Comparison of ENCODE assay signal across 7 cellular contexts in genomic region chr19:58449980-58450379, GRCh38. TPM values are rescaled to one million over a fixed set of nuclear protein-coding genes. Genes with fewer than 3 reads are reported as not detected.
DNase-seq lines count a peak whose midpoint lies in the region; ATAC-seq and TF ChIP-seq lines count a peak whose summit lies in the region.
"Not testable (repeated sequence)": the region's sequence is repeated elsewhere in the genome, so short reads cannot be mapped to it uniquely, and the experiment has no call there.
"Had no signal": no experiment of that assay in that cellular context is flagged by ENCODE, and none has a peak within 500 bp of the region (broad histone marks: within the 10 kb centered on the region; RNA-seq: fewer than 3 reads in every experiment).

No MANE protein-coding gene starts in this region.

- H3K27ac Mint-ChIP-seq in CD4-positive, alpha-beta T cell; activated naive CD4-positive, alpha-beta T cell treated with anti-CD3 and anti-CD28 coated beads, Interleukin-2, amount 50 U/mL, for 24 hours; stimulated activated effector memory CD8-positive, alpha-beta T cell treated with anti-CD3 and anti-CD28 coated beads, Interleukin-12 subunit alpha, Interleukin-12 subunit beta, amount 100 ng/mL, for 72 hours: not testable (repeated sequence)
- H3K27ac Mint-ChIP-seq in T-helper 17 cell (peak overlapping the region; percentile 83), natural killer cell (peak overlapping the region in 1 of 2 donors; percentile 84)
- peak overlapping the region; percentile 54 for H3K27ac Mint-ChIP-seq in central memory CD8-positive, alpha-beta T cell (ENCODE audit: low read depth)

- not testable (repeated sequence) for TF ChIP-seq CTCF in CD4-positive, alpha-beta T cell (IDR thresholded peaks at IDR 0.05); natural killer cell (IDR thresholded peaks at IDR 0.05)

- intact Hi-C loops in CD4-positive, alpha-beta T cell (cut with DNase I, micrococcal nuclease), result loop anchor here in 1 of 2 experiments (2.0 to 5.0 kb wide), 2 partner anchors 41 to 143 kb away; partner anchors contain the start of genes ERVK3-1 and ZNF584
- intact Hi-C loops in natural killer cell (cut with micrococcal nuclease), result loop anchor here (2.0 kb wide), 1 partner anchor 267 kb away; the partner anchor contains the start of gene ZNF274

- not testable (repeated sequence) for ATAC-seq in CD4-positive, alpha-beta T cell (ENCODE audit: poor library complexity); T-helper 17 cell; central memory CD8-positive, alpha-beta T cell (replicated peaks; ENCODE audit: extremely low read depth, poor library complexity, severe bottlenecking); natural killer cell; stimulated activated effector memory CD8-positive, alpha-beta T cell treated with anti-CD3 and anti-CD28 coated beads, Interleukin-12 subunit alpha, Interleukin-12 subunit beta, amount 100 ng/mL, for 72 hours

- H3K27me3 Mint-ChIP-seq in CD4-positive, alpha-beta T cell, result peaks cover 31% of the 10 kb centered on the region
- H3K27me3 Mint-ChIP-seq in T-helper 17 cell (peaks cover 12% of the 10 kb centered on the region), natural killer cell (ENCODE audit: low read depth in 2 of 2) (peaks cover 18 to 31% of the 10 kb centered on the region in 2 donors)
- not testable (repeated sequence) for H3K27me3 Mint-ChIP-seq in activated naive CD4-positive, alpha-beta T cell treated with anti-CD3 and anti-CD28 coated beads, Interleukin-2, amount 50 U/mL, for 24 hours
- H3K27me3 Mint-ChIP-seq in central memory CD8-positive, alpha-beta T cell, result peaks cover 35% of the 10 kb centered on the region

- CTCF ChIA-PET in CD4-positive, alpha-beta T cell (lab: Charles Lee), result interaction anchor here (0.6 to 2.6 kb wide), 2 partner anchors 9 to 70 kb away, joined by 3 to 10 read pairs; partner anchors contain the start of gene ZBTB45

- H3K9me3 Mint-ChIP-seq in CD4-positive, alpha-beta T cell; activated naive CD4-positive, alpha-beta T cell treated with anti-CD3 and anti-CD28 coated beads, Interleukin-2, amount 50 U/mL, for 24 hours; central memory CD8-positive, alpha-beta T cell; natural killer cell; stimulated activated effector memory CD8-positive, alpha-beta T cell treated with anti-CD3 and anti-CD28 coated beads, Interleukin-12 subunit alpha, Interleukin-12 subunit beta, amount 100 ng/mL, for 72 hours: not testable (repeated sequence)

- not testable (repeated sequence) for DNase-seq in CD4-positive, alpha-beta T cell; T-helper 17 cell; central memory CD8-positive, alpha-beta T cell (ENCODE audit: low spot score in 2 of 2); natural killer cell; stimulated activated effector memory CD8-positive, alpha-beta T cell treated with anti-CD3 and anti-CD28 coated beads, Interleukin-12 subunit alpha, Interleukin-12 subunit beta, amount 100 ng/mL, for 72 hours (ENCODE audit: low spot score in 2 of 2)

- not testable (repeated sequence) for H3K9me3 ChIP-seq in CD4-positive, alpha-beta T cell (ENCODE audit: control insufficient read depth, low read length); T-helper 17 cell (ENCODE audit: control insufficient read depth, low read length, poor library complexity, severe bottlenecking)

- not testable (repeated sequence) for H3K27ac ChIP-seq in CD4-positive, alpha-beta T cell (ENCODE audit: low read depth, low read length)

- H3K4me3 Mint-ChIP-seq in CD4-positive, alpha-beta T cell, result peak overlapping the region; percentile 38
- H3K4me3 Mint-ChIP-seq in T-helper 17 cell, result not testable (repeated sequence)
- peak overlapping the region; percentile 4 for H3K4me3 Mint-ChIP-seq in activated naive CD4-positive, alpha-beta T cell treated with anti-CD3 and anti-CD28 coated beads, Interleukin-2, amount 50 U/mL, for 24 hours
- H3K4me3 Mint-ChIP-seq in central memory CD8-positive, alpha-beta T cell, result peak overlapping the region; percentile 47
- peak overlapping the region; percentile 10 for H3K4me3 Mint-ChIP-seq in natural killer cell
- H3K4me3 Mint-ChIP-seq in stimulated activated effector memory CD8-positive, alpha-beta T cell treated with anti-CD3 and anti-CD28 coated beads, Interleukin-12 subunit alpha, Interleukin-12 subunit beta, amount 100 ng/mL, for 72 hours, result peak overlapping the region; percentile 84

- peaks cover 16% of the 10 kb centered on the region for H3K27me3 ChIP-seq in CD4-positive, alpha-beta T cell (ENCODE audit: control insufficient read depth, insufficient read depth, low read length)

- H3K36me3 Mint-ChIP-seq in CD4-positive, alpha-beta T cell (ENCODE audit: low read depth), result peaks cover 26% of the 10 kb centered on the region
- H3K36me3 Mint-ChIP-seq in T-helper 17 cell (ENCODE audit: low read depth); activated naive CD4-positive, alpha-beta T cell treated with anti-CD3 and anti-CD28 coated beads, Interleukin-2, amount 50 U/mL, for 24 hours; central memory CD8-positive, alpha-beta T cell (ENCODE audit: insufficient read depth); natural killer cell: not testable (repeated sequence)
- peaks cover 11% of the 10 kb centered on the region for H3K36me3 Mint-ChIP-seq in stimulated activated effector memory CD8-positive, alpha-beta T cell treated with anti-CD3 and anti-CD28 coated beads, Interleukin-12 subunit alpha, Interleukin-12 subunit beta, amount 100 ng/mL, for 72 hours

- POLR2A ChIA-PET in CD4-positive, alpha-beta T cell (lab: Charles Lee), result not testable (repeated sequence)

- H3K4me1 Mint-ChIP-seq in CD4-positive, alpha-beta T cell (ENCODE audit: low read depth), result peaks cover 21% of the 10 kb centered on the region
- H3K4me1 Mint-ChIP-seq in T-helper 17 cell, result peaks cover 24% of the 10 kb centered on the region
- peaks cover 23% of the 10 kb centered on the region for H3K4me1 Mint-ChIP-seq in activated naive CD4-positive, alpha-beta T cell treated with anti-CD3 and anti-CD28 coated beads, Interleukin-2, amount 50 U/mL, for 24 hours
- peaks cover 33% of the 10 kb centered on the region for H3K4me1 Mint-ChIP-seq in central memory CD8-positive, alpha-beta T cell
- H3K4me1 Mint-ChIP-seq in natural killer cell, result peaks cover 19 to 26% of the 10 kb centered on the region in 2 donors
- peaks cover 38% of the 10 kb centered on the region for H3K4me1 Mint-ChIP-seq in stimulated activated effector memory CD8-positive, alpha-beta T cell treated with anti-CD3 and anti-CD28 coated beads, Interleukin-12 subunit alpha, Interleukin-12 subunit beta, amount 100 ng/mL, for 72 hours

RNA-seq across cellular contexts. Expression of gene ZNF324B, which starts 1.4 kb away (rescaled TPM):
- total RNA-seq in CD4-positive, alpha-beta T cell, result 1 to 10 TPM; 6.3 to 7.6 TPM
- total RNA-seq in T-helper 17 cell (10 to 100 TPM in 1 of 2 donors, 1 to 10 TPM in 1; 8.6 to 12.6 TPM), natural killer cell (10 to 100 TPM; 10.4 to 11.4 (median 11.4) TPM)

RNA-seq across cellular contexts. Expression of gene ZNF132, which starts 10.0 kb away (rescaled TPM):
- 1 to 10 TPM; 1.0 to 1.4 TPM for total RNA-seq in CD4-positive, alpha-beta T cell
- 1 to 10 TPM in 1 of 2 donors, under 1 TPM in 1; 0.76 to 1.7 TPM for total RNA-seq in T-helper 17 cell
- total RNA-seq in natural killer cell, result 1 to 10 TPM in 2 of 3 donors, under 1 TPM in 1; 0.88 to 1.6 (median 1.5) TPM
- total RNA-seq: Caco-2 had no signal

RNA-seq across cellular contexts. Expression of gene ZNF324, which starts 16.9 kb away (rescaled TPM):
- 10 to 100 TPM; 24.3 to 25.2 TPM for total RNA-seq in CD4-positive, alpha-beta T cell
- total RNA-seq in T-helper 17 cell, result 10 to 100 TPM; 21.0 to 35.2 TPM
- total RNA-seq in natural killer cell, result 10 to 100 TPM; 21.3 to 23.7 (median 23.3) TPM

RNA-seq across cellular contexts. Expression of gene ZNF446, which starts 26.2 kb away (rescaled TPM):
- 10 to 100 TPM; 13.6 to 14.6 TPM for total RNA-seq in CD4-positive, alpha-beta T cell
- 10 to 100 TPM; 13.9 to 17.3 TPM for total RNA-seq in T-helper 17 cell
- 10 to 100 TPM; 11.9 to 14.5 (median 13.5) TPM for total RNA-seq in natural killer cell

RNA-seq across cellular contexts. Expression of gene ZNF584, which starts 41.5 kb away (rescaled TPM):
- 1 to 10 TPM; 1.7 to 1.8 TPM for total RNA-seq in CD4-positive, alpha-beta T cell
- 1 to 10 TPM; 3.0 to 5.4 TPM for total RNA-seq in T-helper 17 cell
- total RNA-seq in natural killer cell, result 1 to 10 TPM; 1.6 to 3.9 (median 2.8) TPM
